ENCODE assay signal across 30 cellular contexts in the genomic region with DNA sequence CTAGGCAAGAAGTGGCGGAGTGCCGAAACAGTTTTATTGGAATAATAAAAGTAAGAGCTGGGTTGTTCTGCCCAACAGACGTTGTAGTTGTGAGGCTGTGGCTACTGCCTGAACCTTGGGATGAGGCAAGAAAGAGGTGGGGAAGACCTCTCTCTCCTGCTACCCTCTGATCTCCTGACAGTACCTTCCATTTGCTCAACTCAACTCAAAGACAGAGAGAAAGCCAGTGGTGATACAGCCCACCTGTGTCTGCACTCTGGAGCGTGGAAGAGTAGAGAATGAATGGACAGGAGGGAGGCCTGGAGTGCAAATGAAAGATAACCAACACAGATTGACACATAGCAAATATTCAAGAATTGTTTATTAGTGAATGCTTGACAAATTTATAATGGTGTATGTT.
"Had no signal": no experiment of that assay in that cellular context is flagged by ENCODE, and none has a peak within 500 bp of the region (broad histone marks: within the 10 kb centered on the region; RNA-seq: fewer than 3 reads in every experiment).

No MANE protein-coding gene starts in this region.

- H3K4me3 ChIP-seq: esophagus muscularis mucosa, gastrocnemius medialis, heart left ventricle had no signal

- ATAC-seq: activated CD4-positive, CD25-positive, alpha-beta regulatory T cell treated with anti-CD3 and anti-CD28 coated beads, Interleukin-2, amount 50 U/mL, for 24 hours; effector memory CD8-positive, alpha-beta T cell; foreskin keratinocyte; gastrocnemius medialis; heart left ventricle; SK-N-SH treated with all-trans-retinoic acid at 6 μM for 48 hours; T-helper 17 cell had no signal

- H3K4me1 Mint-ChIP-seq: activated B cell treated with CpG ODN at 0.5 μM for 24 hours; activated CD4-positive, alpha-beta memory T cell treated with anti-CD3 and anti-CD28 coated beads, Interleukin-2, amount 10 ng/mL, durations not matched to agents 7 days and 5 days; T-helper 17 cell had no signal

- H3K27me3 ChIP-seq: brain microvascular endothelial cell, esophagus muscularis mucosa, foreskin keratinocyte, gastrocnemius medialis, heart left ventricle had no signal

- H3K9me3 ChIP-seq: esophagus muscularis mucosa, gastrocnemius medialis, heart left ventricle had no signal

- H3K36me3 ChIP-seq: brain microvascular endothelial cell, esophagus muscularis mucosa, gastrocnemius medialis, heart left ventricle, WERI-Rb-1 had no signal

- H3K27ac ChIP-seq: brain microvascular endothelial cell, esophagus muscularis mucosa, foreskin keratinocyte, gastrocnemius medialis, heart left ventricle, WERI-Rb-1 had no signal

- H3K27me3 Mint-ChIP-seq: activated B cell treated with CpG ODN at 0.5 μM for 24 hours; activated CD4-positive, alpha-beta memory T cell treated with anti-CD3 and anti-CD28 coated beads, Interleukin-2, amount 10 ng/mL, durations not matched to agents 7 days and 5 days; effector memory CD8-positive, alpha-beta T cell; T-helper 17 cell had no signal

- H3K36me3 Mint-ChIP-seq: activated naive CD8-positive, alpha-beta T cell had no signal

- H3K27ac Mint-ChIP-seq: activated B cell treated with CpG ODN at 0.5 μM for 24 hours; activated CD4-positive, alpha-beta memory T cell treated with anti-CD3 and anti-CD28 coated beads, Interleukin-2, amount 10 ng/mL, durations not matched to agents 7 days and 5 days; activated naive CD8-positive, alpha-beta T cell; effector memory CD8-positive, alpha-beta T cell; T-helper 17 cell; T-helper 2 cell treated with Interferon-gamma antibody and Interleukin-4, amounts not matched to agents 5 μg/mL and 100 μg/mL, for 36 hours had no signal

- H3K4me1 ChIP-seq: gastrocnemius medialis, heart left ventricle had no signal

- DNase-seq: activated B cell treated with CpG ODN at 0.5 μM for 24 hours; activated CD4-positive, alpha-beta memory T cell treated with anti-CD3 and anti-CD28 coated beads, Interleukin-2, amount 10 ng/mL, durations not matched to agents 7 days and 5 days; activated CD4-positive, alpha-beta T cell treated with anti-CD3 and anti-CD28 coated beads for 48 hours; activated CD4-positive, alpha-beta T cell treated with anti-CD3 and anti-CD28 coated beads, Interleukin-2, amount 50 U/mL, for 4 hours; activated gamma-delta T cell; activated naive CD4-positive, alpha-beta T cell; activated T-cell treated with anti-CD3 and anti-CD28 coated beads, Interleukin-2, amount 50 U/mL, for 1 hour; activated T-cell treated with anti-CD3 and anti-CD28 coated beads, Interleukin-2, amount 50 U/mL, for 48 hours; amniotic stem cell; anterior cingulate cortex; brain microvascular endothelial cell; caudate nucleus; cortex of kidney; dermis blood vessel endothelial cell; effector CD4-positive, alpha-beta T cell; effector memory CD8-positive, alpha-beta T cell; erythroblast; foreskin keratinocyte; gastrocnemius medialis; glutamatergic neuron; heart left ventricle; T-helper 1 cell; T-helper 17 cell; T1000; WERI-Rb-1 had no signal

- H3K4me3 Mint-ChIP-seq: activated B cell treated with CpG ODN at 0.5 μM for 24 hours; activated CD4-positive, alpha-beta memory T cell treated with anti-CD3 and anti-CD28 coated beads, Interleukin-2, amount 10 ng/mL, durations not matched to agents 7 days and 5 days; activated naive CD8-positive, alpha-beta T cell; effector memory CD8-positive, alpha-beta T cell; T-helper 17 cell; T-helper 2 cell treated with Interferon-gamma antibody and Interleukin-4, amounts not matched to agents 5 μg/mL and 100 μg/mL, for 36 hours had no signal

- H3K9me3 Mint-ChIP-seq: activated B cell treated with CpG ODN at 0.5 μM for 24 hours; activated CD4-positive, alpha-beta memory T cell treated with anti-CD3 and anti-CD28 coated beads, Interleukin-2, amount 10 ng/mL, durations not matched to agents 7 days and 5 days; T-helper 2 cell treated with Interferon-gamma antibody and Interleukin-4, amounts not matched to agents 5 μg/mL and 100 μg/mL, for 36 hours had no signal
